8 cellular contexts compared by ENCODE assay signal in genomic region chr3:46442591-46443530, GRCh38. TPM values are rescaled to one million over a fixed set of nuclear protein-coding genes. Genes with fewer than 3 reads are reported as not detected.
DNase-seq lines count a peak whose midpoint lies in the region; ATAC-seq, FAIRE-seq and TF ChIP-seq lines count a peak whose summit lies in the region.

No MANE protein-coding gene starts in this region.

- H3K4me1 ChIP-seq in mucosa of descending colon (ENCODE audit: low read depth): no peaks in the 10 kb centered on the region

- TF ChIP-seq CTCF in astrocyte of the spinal cord (IDR thresholded peaks at IDR 0.05; ENCODE audit: low read depth, low read length): peak; percentile 59
- no peak for TF ChIP-seq CTCF in mucosa of descending colon (IDR thresholded peaks at IDR 0.05)

- ATAC-seq in mucosa of descending colon (peak; percentile 78), GM18520 (IDR thresholded peaks at IDR 0.05; ENCODE audit: unreplicated experiment) (no peak)

- DNase-seq in GM19239 (ENCODE audit: insufficient read length, low spot score) (peak; percentile 56), NCI-H2029 treated with DMSO at 0.1 percent for 48 hours (lab: John Stamatoyannopoulos, UW) (peak; percentile 94), astrocyte of the spinal cord (ENCODE audit: low read depth, low spot score) (peak; percentile 44), mucosa of descending colon (peak in 1 of 3 donors; percentile 59), NCI-H1048 (lab: John Stamatoyannopoulos, UW) (no peak), AG08396 (ENCODE audit: low spot score) (no peak), Ammon's horn (ENCODE audit: low spot score) (no peak)

- no peaks in the 10 kb centered on the region for H3K9me3 ChIP-seq in mucosa of descending colon

- FAIRE-seq in GM19239 (lab: Jason Lieb, UNC): peak; percentile 85

- intact Hi-C loops in mucosa of descending colon (cut with DNase I, micrococcal nuclease): no loop called here

- in situ Hi-C loops in astrocyte of the spinal cord (cut with HindIII; ENCODE audit: low sequenced_read_pairs): no loop called here

- H3K4me3 ChIP-seq in astrocyte of the spinal cord (ENCODE audit: low read depth, low read length): no peak overlapping the region
- no peak overlapping the region for H3K4me3 ChIP-seq in mucosa of descending colon

- H3K36me3 ChIP-seq in mucosa of descending colon (ENCODE audit: low read depth): no peaks in the 10 kb centered on the region

RNA-seq across cellular contexts. Expression of gene LTF, which starts 21.8 kb away (rescaled TPM):
- 1 to 10 TPM; 1.2 to 1.4 (median 1.2) TPM for total RNA-seq in mucosa of descending colon

RNA-seq across cellular contexts. Expression of gene CCRL2, which starts 35.8 kb away (rescaled TPM):
- 10 to 100 TPM; 10.2 to 23.3 (median 15.7) TPM for total RNA-seq in mucosa of descending colon

RNA-seq across cellular contexts. Expression of gene RTP3, which starts 54.9 kb away (rescaled TPM):
- not detected for total RNA-seq in mucosa of descending colon

Comparison
In these comparisons a context has a peak if more than half of its experiments do, and no peak if none do; other contexts are left out.
1. DNase-seq: peak in GM19239 (single experiment), NCI-H2029 treated with DMSO at 0.1 percent for 48 hours (single experiment) and astrocyte of the spinal cord (single experiment); none in NCI-H1048 (single experiment), AG08396 (single experiment) and Ammon's horn (single experiment).